In the genomic region with DNA sequence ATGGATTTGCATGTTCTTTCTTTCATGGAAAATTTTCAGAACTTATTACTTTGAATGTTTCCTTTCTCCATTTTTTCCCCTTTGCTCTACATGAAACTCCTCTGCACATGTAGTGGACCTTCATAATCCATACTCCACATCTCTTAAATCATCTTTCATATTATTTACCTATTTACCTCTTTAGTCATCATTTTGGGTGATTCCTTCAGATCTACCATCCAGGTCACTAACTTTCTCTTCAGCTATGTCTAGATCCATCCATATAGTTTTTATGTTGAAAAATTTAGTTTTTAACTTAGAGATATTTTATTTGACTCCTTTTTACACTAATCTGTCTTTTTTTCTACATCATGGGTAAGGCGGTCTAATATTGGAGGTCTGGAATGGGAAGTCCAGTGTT, we compare ENCODE assay signal across 28 cellular contexts.
"Had no signal": no experiment of that assay in that cellular context is flagged by ENCODE, and none has a peak within 500 bp of the region (broad histone marks: within the 10 kb centered on the region; RNA-seq: fewer than 3 reads in every experiment).

No MANE protein-coding gene starts in this region.

- H3K9ac ChIP-seq: neural progenitor cell, parathyroid adenoma had no signal

- H3K36me3 ChIP-seq: neural progenitor cell, ovary, spleen, suprapubic skin, tibial artery, transverse colon, upper lobe of right lung, uterus had no signal

- H3K4me2 ChIP-seq: neural progenitor cell, smooth muscle cell had no signal

- H3K4me3 ChIP-seq: neural progenitor cell, ovary, psoas muscle, skin epidermis, smooth muscle cell, spleen, suprapubic skin, testis, tibial artery, transverse colon, upper lobe of right lung, uterus had no signal

- H2AFZ ChIP-seq: neural progenitor cell, parathyroid adenoma had no signal

- H3K27me3 ChIP-seq: neural progenitor cell, ovary, spleen, suprapubic skin, testis, tibial artery, transverse colon, upper lobe of right lung, uterus had no signal

- DNase-seq: natural killer cell; occipital lobe; ovary; posterior cingulate gyrus; psoas muscle; right cardiac atrium; spleen; stimulated activated CD4-positive, alpha-beta T cell treated with anti-CD3 and anti-CD28 coated beads, Interleukin-12 subunit alpha, Interleukin-12 subunit beta, amount 100 ng/mL, for 4 hours; stimulated activated CD4-positive, alpha-beta T cell treated with anti-CD3 and anti-CD28 coated beads, Interleukin-1b, Interleukin-23, amount 100 ng/mL, for 48 hours; stimulated activated CD4-positive, alpha-beta T cell treated with anti-CD3 and anti-CD28 coated beads, Interleukin-4, amount 100 ng/mL, for 1 hour; stimulated activated CD4-positive, alpha-beta T cell treated with anti-CD3 and anti-CD28 coated beads, Interleukin-4, amount 100 ng/mL, for 4 hours; stimulated activated CD8-positive, alpha-beta memory T cell treated with anti-CD3 and anti-CD28 coated beads, Interleukin-4, amount 100 ng/mL, for 48 hours; stimulated activated naive CD4-positive, alpha-beta T cell; stimulated activated naive CD8-positive, alpha-beta T cell treated with anti-CD3 and anti-CD28 coated beads, Interleukin-15, amount 100 ng/mL, for 72 hours; stimulated activated naive CD8-positive, alpha-beta T cell treated with anti-CD3 and anti-CD28 coated beads, Interleukin-15, Interleukin-2, amounts not matched to agents 100 U/mL and 50 U/mL, for 24 hours; substantia nigra; testis; tibial artery; transverse colon; upper lobe of right lung; uterus had no signal

- H3K9me3 ChIP-seq: ovary, suprapubic skin, testis, upper lobe of right lung, uterus had no signal

- ATAC-seq: natural killer cell; psoas muscle; right cardiac atrium; sciatic nerve; stimulated activated memory B cell treated with anti-CD40 and anti-IgM and Interleukin-4, amounts not matched to agents 10 μg/mL and 1 μg/mL and 100 μg/mL, for 72 hours; stimulated activated naive CD8-positive, alpha-beta T cell treated with anti-CD3 and anti-CD28 coated beads, Interleukin-15, amount 100 ng/mL, for 72 hours; stimulated activated naive CD8-positive, alpha-beta T cell treated with anti-CD3 and anti-CD28 coated beads, Interleukin-15, Interleukin-2, amounts not matched to agents 100 U/mL and 50 U/mL, for 24 hours; upper lobe of right lung had no signal

- H3K27ac ChIP-seq: neural progenitor cell, ovary, parathyroid adenoma, psoas muscle, skin epidermis, spleen, suprapubic skin, testis, tibial artery, transverse colon, upper lobe of right lung, uterus had no signal

- H3K4me1 ChIP-seq: parathyroid adenoma, psoas muscle, spleen, suprapubic skin, testis, tibial artery, uterus had no signal

- H3K79me2 ChIP-seq: parathyroid adenoma had no signal
